ENCODE assay signal across 22 cellular contexts in genomic region chr5:40396312-40396711, GRCh38.
"Had no signal": no experiment of that assay in that cellular context is flagged by ENCODE, and none has a peak within 500 bp of the region (broad histone marks: within the 10 kb centered on the region; RNA-seq: fewer than 3 reads in every experiment).

No MANE protein-coding gene starts in this region.

- H3K27me3 Mint-ChIP-seq: activated CD4-positive, alpha-beta T cell treated with anti-CD3 and anti-CD28 coated beads, Interleukin-2, amount 10 ng/mL, durations not matched to agents 7 days and 5 days; activated naive CD8-positive, alpha-beta T cell treated with anti-CD3 and anti-CD28 coated beads, Interleukin-2, amount 10 ng/mL, durations not matched to agents 7 days and 5 days had no signal

- DNase-seq: activated CD4-positive, alpha-beta memory T cell treated with anti-CD3 and anti-CD28 coated beads, Interleukin-2, amount 10 ng/mL, durations not matched to agents 7 days and 5 days; activated CD4-positive, alpha-beta T cell treated with anti-CD3 and anti-CD28 coated beads, Interleukin-2, amount 10 ng/mL, durations not matched to agents 7 days and 5 days; activated CD4-positive, CD25-positive, alpha-beta regulatory T cell treated with anti-CD3 and anti-CD28 coated beads, Interleukin-2, amount 50 U/mL, for 72 hours; activated CD8-positive, alpha-beta memory T cell treated with anti-CD3 and anti-CD28 coated beads, Interleukin-2, amount 50 U/mL, for 48 hours; activated naive CD4-positive, alpha-beta T cell treated with anti-CD3 and anti-CD28 coated beads, Interleukin-2, amount 50 U/mL, for 16 hours; activated naive CD8-positive, alpha-beta T cell treated with anti-CD3 and anti-CD28 coated beads, Interleukin-2, amount 10 ng/mL, durations not matched to agents 7 days and 5 days; activated T-cell treated with anti-CD3 and anti-CD28 coated beads, Interleukin-2, amount 50 U/mL, for 1 hour; adrenal gland; anterior cingulate cortex; cerebellar nuclear complex; NCI-H1105 treated with DMSO at 0.1 percent for 48 hours; NCI-H1436 treated with DMSO at 0.1 percent for 48 hours; NCI-H187; NCI-H2081; NCI-H446 treated with DMSO at 0.1 percent for 48 hours; NCI-H524 treated with DMSO at 0.1 percent for 48 hours; NCI-H82; RPMI8226; SJCRH30; SK-N-SH had no signal

- ATAC-seq: Right ventricle myocardium inferior had no signal

- H3K4me1 ChIP-seq: adrenal gland had no signal

- H3K27me3 ChIP-seq: adrenal gland, SJCRH30 had no signal

- FAIRE-seq: colon had no signal

- H3K4me3 ChIP-seq: adrenal gland, SJCRH30 had no signal

- H3K9me3 ChIP-seq: adrenal gland, SJCRH30, SK-N-SH had no signal

- H3K4me3 Mint-ChIP-seq: activated CD4-positive, alpha-beta memory T cell treated with anti-CD3 and anti-CD28 coated beads, Interleukin-2, amount 10 ng/mL, durations not matched to agents 7 days and 5 days; activated CD4-positive, alpha-beta T cell treated with anti-CD3 and anti-CD28 coated beads, Interleukin-2, amount 10 ng/mL, durations not matched to agents 7 days and 5 days; activated naive CD8-positive, alpha-beta T cell treated with anti-CD3 and anti-CD28 coated beads, Interleukin-2, amount 10 ng/mL, durations not matched to agents 7 days and 5 days had no signal

- H3K9ac ChIP-seq: SK-N-SH had no signal

- H3K36me3 ChIP-seq: adrenal gland, SJCRH30 had no signal

- H3K4me2 ChIP-seq: SK-N-SH had no signal

- H3K27ac ChIP-seq: adrenal gland had no signal

- H3K27ac Mint-ChIP-seq: activated CD4-positive, alpha-beta memory T cell treated with anti-CD3 and anti-CD28 coated beads, Interleukin-2, amount 10 ng/mL, durations not matched to agents 7 days and 5 days; activated CD4-positive, alpha-beta T cell treated with anti-CD3 and anti-CD28 coated beads, Interleukin-2, amount 10 ng/mL, durations not matched to agents 7 days and 5 days; activated naive CD8-positive, alpha-beta T cell treated with anti-CD3 and anti-CD28 coated beads, Interleukin-2, amount 10 ng/mL, durations not matched to agents 7 days and 5 days had no signal
